ENCODE assay signal across 11 cellular contexts in the genomic region with DNA sequence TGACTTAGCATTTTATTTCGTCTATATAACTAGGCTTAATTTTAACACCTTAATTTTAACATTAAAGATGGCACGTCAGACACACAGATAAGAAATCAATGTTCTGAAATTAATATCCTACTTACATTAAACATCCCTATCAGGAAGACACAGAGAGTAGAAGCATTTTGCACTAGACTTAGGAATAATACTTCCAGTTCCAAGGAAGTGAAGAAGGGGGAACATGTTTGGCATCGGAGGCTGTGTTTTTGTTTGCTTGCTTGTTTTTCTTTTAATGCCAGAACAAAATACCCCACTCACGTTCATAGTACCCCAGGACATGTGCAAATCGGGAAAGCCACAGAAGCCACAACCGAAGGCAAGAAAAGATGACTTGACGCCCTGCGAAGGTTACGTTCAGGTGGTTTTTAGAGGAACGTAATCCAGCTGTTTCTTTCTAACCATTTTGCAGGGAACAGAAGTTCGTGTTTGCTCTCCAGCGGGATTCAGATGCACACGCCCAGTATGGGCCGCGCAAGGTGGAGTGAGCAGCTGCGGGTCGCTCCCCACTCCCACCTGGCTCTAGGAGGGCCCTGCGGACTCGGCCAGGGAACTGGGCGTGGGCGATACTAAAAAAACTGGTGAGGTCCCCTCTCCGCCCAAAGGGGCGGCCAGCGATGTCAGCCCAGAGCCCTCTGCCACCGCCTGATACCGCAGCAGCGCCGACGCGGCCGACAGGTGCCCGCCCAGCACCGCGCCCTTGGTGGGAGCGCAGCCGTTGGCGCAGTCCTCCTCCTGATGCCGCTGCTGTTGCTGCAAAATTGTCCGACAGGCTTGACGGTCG. TPM values are rescaled to one million over a fixed set of nuclear protein-coding genes. Genes with fewer than 3 reads are reported as not detected.
DNase-seq lines count a peak whose midpoint lies in the region; ATAC-seq, FAIRE-seq and TF ChIP-seq lines count a peak whose summit lies in the region.
"Not testable (repeated sequence)": the region's sequence is repeated elsewhere in the genome, so short reads cannot be mapped to it uniquely, and the experiment has no call there.
"Had no signal": no experiment of that assay in that cellular context is flagged by ENCODE, and none has a peak within 500 bp of the region (broad histone marks: within the 10 kb centered on the region; RNA-seq: fewer than 3 reads in every experiment).

No MANE protein-coding gene starts in this region.

- H3K4me1 Mint-ChIP-seq in CD4-positive, alpha-beta T cell (ENCODE audit: low read depth) = peaks cover 26% of the 10 kb centered on the region
- peaks cover 25% of the 10 kb centered on the region for H3K4me1 Mint-ChIP-seq in activated T-cell treated with anti-CD3 and anti-CD28 coated beads, Interleukin-2, amount 50 U/mL, for 24 hours (ENCODE audit: low read depth)
- H3K4me1 Mint-ChIP-seq in brain = peaks cover 22% of the 10 kb centered on the region
- peaks cover 13% of the 10 kb centered on the region for H3K4me1 Mint-ChIP-seq in neural crest cell
- H3K4me1 Mint-ChIP-seq in type B pancreatic cell (ENCODE audit: unreplicated experiment) = not testable (repeated sequence)

- H3K27me3 ChIP-seq in CD4-positive, alpha-beta T cell (ENCODE audit: control insufficient read depth, insufficient read depth, low read length) = peaks cover 27% of the 10 kb centered on the region

- not testable (repeated sequence) for FAIRE-seq in kidney (lab: Jason Lieb, UNC)

- peaks cover 14% of the 10 kb centered on the region for H3K36me3 Mint-ChIP-seq in CD4-positive, alpha-beta T cell (ENCODE audit: low read depth)
- not testable (repeated sequence) for H3K36me3 Mint-ChIP-seq in activated T-cell treated with anti-CD3 and anti-CD28 coated beads, Interleukin-2, amount 50 U/mL, for 24 hours (ENCODE audit: low read depth); brain; type B pancreatic cell
- peaks cover 10% of the 10 kb centered on the region for H3K36me3 Mint-ChIP-seq in neural crest cell (ENCODE audit: low read depth)

- H3K4me1 ChIP-seq in kidney (ENCODE audit: control insufficient read depth in 1 of 2, insufficient read depth in 1 of 2, low read depth in 1 of 2, low read length in 2 of 2) = not testable (repeated sequence)

- ATAC-seq in CD4-positive, alpha-beta T cell (ENCODE audit: poor library complexity) = not testable (repeated sequence)

- TF ChIP-seq CTCF in CD4-positive, alpha-beta T cell (IDR thresholded peaks at IDR 0.05); brain (conservative IDR thresholded peaks at IDR 0.05); kidney (IDR thresholded peaks at IDR 0.05; ENCODE audit: borderline replicate concordance, extremely low read depth, insufficient read depth); neural crest cell (conservative IDR thresholded peaks at IDR 0.05); type B pancreatic cell (conservative IDR thresholded peaks at IDR 0.05): not testable (repeated sequence)

- H3K9me3 ChIP-seq in CD4-positive, alpha-beta T cell (ENCODE audit: control insufficient read depth, low read length); kidney (ENCODE audit: control insufficient read depth in 1 of 2, low read length in 2 of 2): not testable (repeated sequence)

- H3K9ac ChIP-seq in kidney (ENCODE audit: low read length in 2 of 2) = not testable (repeated sequence)

- not testable (repeated sequence) for H3K9me3 Mint-ChIP-seq in CD4-positive, alpha-beta T cell; activated T-cell treated with anti-CD3 and anti-CD28 coated beads, Interleukin-2, amount 50 U/mL, for 24 hours; brain; neural crest cell; type B pancreatic cell

- peak overlapping the region; percentile 39 for H3K4me3 Mint-ChIP-seq in CD4-positive, alpha-beta T cell
- H3K4me3 Mint-ChIP-seq in activated T-cell treated with anti-CD3 and anti-CD28 coated beads, Interleukin-2, amount 50 U/mL, for 24 hours = peak overlapping the region; percentile 27
- H3K4me3 Mint-ChIP-seq in brain = peak overlapping the region; percentile 10 to 69 (median 41)
- H3K4me3 Mint-ChIP-seq in neural crest cell = peak overlapping the region; percentile 26
- peak overlapping the region; percentile 79 for H3K4me3 Mint-ChIP-seq in type B pancreatic cell

- H3K4me3 ChIP-seq in kidney (ENCODE audit: low read length in 2 of 2) = not testable (repeated sequence)

- intact Hi-C loops in CD4-positive, alpha-beta T cell (cut with DNase I, micrococcal nuclease); kidney (cut with DNase I): not testable (repeated sequence)

- DNase-seq in CD4-positive, alpha-beta T cell; activated T-cell treated with anti-CD3 and anti-CD28 coated beads, Interleukin-2, amount 50 U/mL, for 24 hours; neural crest cell (ENCODE audit: low read depth, low spot score); type B pancreatic cell (ENCODE audit: extremely low spot score, unreplicated experiment): not testable (repeated sequence)
- DNase-seq in NCI-H82 (lab: John Stamatoyannopoulos, UW) (peak; percentile 21), kidney (peak; percentile 63)
- DNase-seq in activated CD4-positive, CD25-positive, alpha-beta regulatory T cell treated with anti-CD3 and anti-CD28 coated beads, Interleukin-2, amount 50 U/mL, for 72 hours = peak; percentile 33

- H3K27ac ChIP-seq in CD4-positive, alpha-beta T cell (ENCODE audit: low read depth, low read length); kidney (ENCODE audit: low read depth in 2 of 2, low read length in 2 of 2): not testable (repeated sequence)

- CTCF ChIA-PET in CD4-positive, alpha-beta T cell (lab: Charles Lee) = not testable (repeated sequence)

- H3K36me3 ChIP-seq in kidney (ENCODE audit: control insufficient read depth in 1 of 2, insufficient read depth in 2 of 2, low read length in 2 of 2) = not testable (repeated sequence)

- not testable (repeated sequence) for H3K27ac Mint-ChIP-seq in CD4-positive, alpha-beta T cell; activated T-cell treated with anti-CD3 and anti-CD28 coated beads, Interleukin-2, amount 50 U/mL, for 24 hours; brain; neural crest cell (ENCODE audit: unreplicated experiment); type B pancreatic cell

- POLR2A ChIA-PET in CD4-positive, alpha-beta T cell (lab: Charles Lee) = not testable (repeated sequence)

- H3K27me3 Mint-ChIP-seq in CD4-positive, alpha-beta T cell = peaks cover 55% of the 10 kb centered on the region
- peaks cover 49% of the 10 kb centered on the region for H3K27me3 Mint-ChIP-seq in activated T-cell treated with anti-CD3 and anti-CD28 coated beads, Interleukin-2, amount 50 U/mL, for 24 hours
- H3K27me3 Mint-ChIP-seq in brain = peaks cover 77% of the 10 kb centered on the region
- H3K27me3 Mint-ChIP-seq in neural crest cell (ENCODE audit: low read depth) = peaks cover 73% of the 10 kb centered on the region
- peaks cover 66% of the 10 kb centered on the region for H3K27me3 Mint-ChIP-seq in type B pancreatic cell

RNA-seq across cellular contexts. Expression of a gene that starts 1.8 kb away (rescaled TPM):
- under 1 TPM in 1 of 2 experiments, not detected in 1; 0.20 TPM for total RNA-seq in CD4-positive, alpha-beta T cell
- polyA plus RNA-seq in brain (ENCODE audit: insufficient read depth, low read depth, low replicate concordance) (not detected), kidney (ENCODE audit: insufficient read depth, low read depth, low replicate concordance) (0.43 TPM)
- total RNA-seq in kidney (0.60 TPM), neural crest cell (0.36 and 0.77 TPM in 2 replicates), type B pancreatic cell (ENCODE audit: low replicate concordance) (0.17 and 0.75 TPM in 2 replicates)
- total RNA-seq: left lobe of liver, RPMI7951 had no signal
- polyA plus RNA-seq: CD14-positive monocyte had no signal

Comparison
In these comparisons a context has a peak if more than half of its experiments do, and no peak if none do; other contexts are left out.
1. H3K4me3 Mint-ChIP-seq: peak in every context shown above with its lines; median percentile 79 in type B pancreatic cell; 41 in brain; 39 in CD4-positive, alpha-beta T cell; 27 in activated T-cell treated with anti-CD3 and anti-CD28 coated beads, Interleukin-2, amount 50 U/mL, for 24 hours; 26 in neural crest cell.